ENCODE assay signal across 30 cellular contexts in genomic region chr2:217828336-217828735, GRCh38.
DNase-seq lines count a peak whose midpoint lies in the region; ATAC-seq, FAIRE-seq and TF ChIP-seq lines count a peak whose summit lies in the region.
"Had no signal": no experiment of that assay in that cellular context is flagged by ENCODE, and none has a peak within 500 bp of the region (broad histone marks: within the 10 kb centered on the region; RNA-seq: fewer than 3 reads in every experiment).

No MANE protein-coding gene starts in this region.

- H3K9me3 ChIP-seq in left lung = no peaks in the 10 kb centered on the region
- H3K9me3 ChIP-seq in gastrocnemius medialis = no peaks in the 10 kb centered on the region
- H3K9me3 ChIP-seq in upper lobe of left lung = no peaks in the 10 kb centered on the region
- H3K9me3 ChIP-seq: prostate gland, testis had no signal

- no peak for TF ChIP-seq CTCF in left lung (IDR thresholded peaks at IDR 0.05)
- no peak for TF ChIP-seq CTCF in gastrocnemius medialis (IDR thresholded peaks at IDR 0.05 in 4 of 5, conservative IDR thresholded peaks at IDR 0.05 in 1 of 5)
- no peak for TF ChIP-seq CTCF in upper lobe of left lung (IDR thresholded peaks at IDR 0.05)
- no peak for TF ChIP-seq CTCF in lower leg skin (IDR thresholded peaks at IDR 0.05)

- no peak for TF ChIP-seq POLR2A in gastrocnemius medialis (IDR thresholded peaks at IDR 0.05)
- TF ChIP-seq POLR2A in upper lobe of left lung (IDR thresholded peaks at IDR 0.05) = no peak
- TF ChIP-seq POLR2A in lower leg skin (IDR thresholded peaks at IDR 0.05) = no peak

- H3K27ac ChIP-seq in left lung = peak overlapping the region; percentile 70 to 73
- H3K27ac ChIP-seq in gastrocnemius medialis = peak overlapping the region; percentile 99 to 100 (median 99)
- peak overlapping the region; percentile 40 to 75 (median 74) for H3K27ac ChIP-seq in upper lobe of left lung
- H3K27ac ChIP-seq: hepatocyte, KMS-11, prostate gland, WERI-Rb-1 had no signal

- peaks cover 22 to 49% of the 10 kb centered on the region in 2 donors for H3K4me1 ChIP-seq in left lung
- peaks cover 86 to 96% of the 10 kb centered on the region in 2 donors for H3K4me1 ChIP-seq in gastrocnemius medialis
- H3K4me1 ChIP-seq in upper lobe of left lung = peaks cover 37 to 55% (median 44%) of the 10 kb centered on the region in 4 donors
- H3K4me1 ChIP-seq: prostate gland had no signal

- no peak for TF ChIP-seq EP300 in upper lobe of left lung (IDR thresholded peaks at IDR 0.05)

- peaks cover 0 to 74% of the 10 kb centered on the region in 2 donors for H3K36me3 ChIP-seq in left lung
- peaks cover 0 to 60% of the 10 kb centered on the region in 2 donors for H3K36me3 ChIP-seq in gastrocnemius medialis
- peaks cover 22 to 87% (median 53%) of the 10 kb centered on the region in 4 donors for H3K36me3 ChIP-seq in upper lobe of left lung
- H3K36me3 ChIP-seq: WERI-Rb-1 had no signal

- H3K27me3 ChIP-seq in left lung (no peaks in the 10 kb centered on the region), gastrocnemius medialis (no peaks in the 10 kb centered on the region), upper lobe of left lung (no peaks in the 10 kb centered on the region)
- H3K27me3 ChIP-seq: hepatocyte, testis had no signal

- H3K4me3 ChIP-seq in left lung (no peak overlapping the region), gastrocnemius medialis (no peak overlapping the region), upper lobe of left lung (no peak overlapping the region), lower leg skin (ENCODE audit: low read depth, poor library complexity, severe bottlenecking) (no peak overlapping the region)
- H3K4me3 ChIP-seq: hepatocyte, prostate gland, smooth muscle cell, testis had no signal

- intact Hi-C loops in Right ventricle myocardium inferior (cut with DNase I) = no loop called here
- intact Hi-C loops in cardiac septum (cut with DNase I) = no loop called here
- intact Hi-C loops in left lung (cut with DNase I) = no loop called here
- intact Hi-C loops in gastrocnemius medialis (cut with DNase I; ENCODE audit: low total_unique reads) = loop anchor here (5.0 kb wide), 1 partner anchor 34 kb away; no protein-coding TSS in a partner anchor
- intact Hi-C loops in lower leg skin (cut with DNase I; ENCODE audit: low total_unique reads) = no loop called here

- in situ Hi-C loops in gastrocnemius medialis (cut with MboI; ENCODE audit: low sequenced_read_pairs in 4 of 4) = no loop called here

- ATAC-seq in Right ventricle myocardium inferior (no peak), left lung (no peak), gastrocnemius medialis (no peak), upper lobe of left lung (ENCODE audit: low FRiP score in 2 of 2) (no peak)
- ATAC-seq: activated T-cell treated with anti-CD3 and anti-CD28 coated beads, Interleukin-2, amount 50 U/mL, for 72 hours; stimulated activated effector memory CD8-positive, alpha-beta T cell treated with anti-CD3 and anti-CD28 coated beads, Interleukin-12 subunit alpha, Interleukin-12 subunit beta, amount 100 ng/mL, for 72 hours had no signal

- WGBS in upper lobe of left lung, 2 donors = 75 to 77% methylated on average over 3 to 4 of the region's 4 CpGs
- WGBS in lower leg skin, 2 donors = 47 to 49% methylated on average over 3 to 4 of the region's 4 CpGs

- FAIRE-seq in RCC 7860 (lab: Jason Lieb, UNC) = no peak
- FAIRE-seq: G401.6, HTR-8/SVneo had no signal

- peak; percentile 39 for DNase-seq in Right ventricle myocardium inferior (ENCODE audit: missing footprints)
- no peak for DNase-seq in cardiac septum (ENCODE audit: low spot score)
- no peak for DNase-seq in left lung
- DNase-seq in gastrocnemius medialis = peak in 1 of 2 donors; percentile 78
- DNase-seq in upper lobe of left lung = no peak
- no peak for DNase-seq in lower leg skin (ENCODE audit: low spot score in 2 of 2)
- DNase-seq in DMS53 (lab: John Stamatoyannopoulos, UW) = no peak
- DNase-seq in RCC 7860 (ENCODE audit: low spot score) = no peak
- DNase-seq: 8988T; activated CD4-positive, alpha-beta T cell treated with anti-CD3 and anti-CD28 coated beads, Interleukin-2, amount 10 ng/mL, durations not matched to agents 24 days and 14 days; activated naive CD4-positive, alpha-beta T cell treated with Interleukin-2 at 50 U/mL for 16 hours; activated T-cell treated with anti-CD3 and anti-CD28 coated beads, Interleukin-2, amount 50 U/mL, for 72 hours; amygdala; caudate nucleus; CD4-positive, alpha-beta T cell; DMS 273 treated with DMSO at 0.1 percent for 48 hours; GOT3; immature natural killer cell; NCI-H1417 treated with DMSO at 0.1 percent for 48 hours; NCI-H446 treated with DMSO at 0.1 percent for 48 hours; stimulated activated CD4-positive, alpha-beta T cell treated with anti-CD3 and anti-CD28 coated beads, Interleukin-2, amount 100 ng/mL, for 48 hours; WERI-Rb-1 had no signal
